Comparison of ENCODE assay signal across 28 cellular contexts in the genomic region with DNA sequence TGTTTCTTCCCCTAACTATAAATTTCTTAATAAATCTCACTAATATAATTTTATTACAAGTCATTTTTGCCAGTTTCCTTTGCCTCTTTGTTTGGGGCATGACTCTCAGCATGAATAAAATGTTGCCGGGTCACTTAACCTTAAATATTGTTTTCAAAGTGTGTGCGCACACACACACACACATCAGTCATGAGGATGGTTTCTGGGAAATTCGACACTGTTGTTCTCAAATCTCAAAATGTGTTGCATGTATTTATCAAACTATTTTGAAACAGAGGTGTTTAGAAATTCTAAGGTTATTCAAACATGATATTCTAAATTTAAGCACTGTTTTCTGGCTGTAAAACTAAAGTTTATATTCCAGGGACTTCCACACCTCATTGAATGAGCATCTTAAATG. TPM values are rescaled to one million over a fixed set of nuclear protein-coding genes. Genes with fewer than 3 reads are reported as not detected.
"Had no signal": no experiment of that assay in that cellular context is flagged by ENCODE, and none has a peak within 500 bp of the region (broad histone marks: within the 10 kb centered on the region; RNA-seq: fewer than 3 reads in every experiment).

No MANE protein-coding gene starts in this region.

- H3K27ac ChIP-seq: left ventricle myocardium inferior, pancreas, prostate gland, vagina, VCaP had no signal

- H3K9me3 ChIP-seq: left ventricle myocardium inferior, pancreas, prostate gland, sigmoid colon, vagina had no signal

- H3K4me1 ChIP-seq: pancreas, prostate gland, sigmoid colon, vagina had no signal

- H3K4me2 ChIP-seq: smooth muscle cell had no signal

- H3K36me3 ChIP-seq: left ventricle myocardium inferior, pancreas, prostate gland, sigmoid colon, vagina had no signal

- ATAC-seq: esophagus mucosa; naive thymus-derived CD4-positive, alpha-beta T cell; pancreas; stimulated activated memory B cell treated with anti-CD40 and anti-IgM and Interleukin-4, amounts not matched to agents 10 μg/mL and 1 μg/mL and 100 μg/mL, for 72 hours; stimulated activated naive CD8-positive, alpha-beta T cell treated with anti-CD3 and anti-CD28 coated beads, Interleukin-15, amount 100 ng/mL, for 72 hours had no signal

- H3K4me3 ChIP-seq: left ventricle myocardium inferior, pancreas, prostate gland, sigmoid colon, smooth muscle cell, vagina had no signal

- H3K27me3 ChIP-seq: pancreas, sigmoid colon, vagina had no signal

- DNase-seq: activated CD4-positive, alpha-beta T cell treated with anti-CD3 and anti-CD28 coated beads for 4 hours; activated CD4-positive, alpha-beta T cell treated with anti-CD3 and anti-CD28 coated beads, Interleukin-2, amount 50 U/mL, for 48 hours; activated CD8-positive, alpha-beta memory T cell treated with anti-CD3 and anti-CD28 coated beads for 24 hours; activated effector memory CD4-positive, alpha-beta T cell treated with Interleukin-2 at 50 U/mL for 16 hours; activated naive CD4-positive, alpha-beta T cell treated with Interleukin-2 at 50 U/mL for 16 hours; activated naive CD8-positive, alpha-beta T cell treated with anti-CD3 and anti-CD28 coated beads for 36 hours; amniotic stem cell; caudate nucleus; glutamatergic neuron; islet precursor cell; left ventricle myocardium inferior; naive thymus-derived CD4-positive, alpha-beta T cell; pancreas; sigmoid colon; stimulated activated CD4-positive, alpha-beta T cell treated with anti-CD3 and anti-CD28 coated beads, Interleukin-1b, Interleukin-23, amount 100 ng/mL, for 48 hours; stimulated activated CD4-positive, alpha-beta T cell treated with anti-CD3 and anti-CD28 coated beads, Interleukin-4, amount 100 ng/mL, for 4 hours; stimulated activated CD8-positive, alpha-beta memory T cell treated with anti-CD3 and anti-CD28 coated beads, Interleukin-4, amount 100 ng/mL, for 48 hours; stimulated activated naive CD8-positive, alpha-beta T cell treated with anti-CD3 and anti-CD28 coated beads, Interleukin-15, amount 100 ng/mL, for 72 hours; substantia nigra had no signal

RNA-seq across cellular contexts. Expression of gene FAP, which starts 31.5 kb away (rescaled TPM):
- total RNA-seq: activated naive CD8-positive, alpha-beta T cell treated with anti-CD3 and anti-CD28 coated beads for 36 hours; naive thymus-derived CD4-positive, alpha-beta T cell had no signal
- polyA plus RNA-seq: naive thymus-derived CD4-positive, alpha-beta T cell had no signal

RNA-seq across cellular contexts. Expression of gene GCG, which starts 59.7 kb away (rescaled TPM):
- total RNA-seq: activated naive CD8-positive, alpha-beta T cell treated with anti-CD3 and anti-CD28 coated beads for 36 hours; chondrocyte; esophagus mucosa; left ventricle myocardium inferior; lung microvascular endothelial cell; naive thymus-derived CD4-positive, alpha-beta T cell; sigmoid colon; smooth muscle cell; vagina had no signal
- polyA plus RNA-seq: naive thymus-derived CD4-positive, alpha-beta T cell; neural cell; smooth muscle cell had no signal
